ENCODE assay signal across 10 cellular contexts in genomic region chr12:68871899-68872298, GRCh38.
DNase-seq lines count a peak whose midpoint lies in the region; ATAC-seq and TF ChIP-seq lines count a peak whose summit lies in the region.
"Had no signal": no experiment of that assay in that cellular context is flagged by ENCODE, and none has a peak within 500 bp of the region (broad histone marks: within the 10 kb centered on the region; RNA-seq: fewer than 3 reads in every experiment).

No MANE protein-coding gene starts in this region.

- ATAC-seq in HG03342 (IDR thresholded peaks at IDR 0.05; ENCODE audit: unreplicated experiment), result peak; percentile 47
- ATAC-seq in naive thymus-derived CD4-positive, alpha-beta T cell, result peak; percentile 36
- no peak for ATAC-seq in activated CD8-positive, alpha-beta memory T cell treated with anti-CD3 and anti-CD28 coated beads, Interleukin-2, amount 10 ng/mL, durations not matched to agents 7 days and 5 days

- peak; percentile 72 for TF ChIP-seq CTCF in VCaP (conservative IDR thresholded peaks at IDR 0.05)
- no peak for TF ChIP-seq CTCF in dorsolateral prefrontal cortex (IDR thresholded peaks at IDR 0.05 in 54 of 56, conservative IDR thresholded peaks at IDR 0.05 in 2 of 56; ENCODE audit: low read depth in 1 of 56, partially characterized antibody in 56 of 56)

- no peak overlapping the region for H3K27ac ChIP-seq in VCaP
- H3K27ac ChIP-seq in naive thymus-derived CD4-positive, alpha-beta T cell (ENCODE audit: low read depth, low read length), result no peak overlapping the region
- H3K27ac ChIP-seq in dorsolateral prefrontal cortex, result no peak overlapping the region
- H3K27ac ChIP-seq: BLaER1 treated with 17β-estradiol and CSF1 and Interleukin-3, amounts not matched to agents 10 nM and 100 nM; neutrophil had no signal

- H3K4me3 Mint-ChIP-seq in naive thymus-derived CD4-positive, alpha-beta T cell, result no peak overlapping the region
- no peak overlapping the region for H3K4me3 Mint-ChIP-seq in activated CD8-positive, alpha-beta memory T cell treated with anti-CD3 and anti-CD28 coated beads, Interleukin-2, amount 10 ng/mL, durations not matched to agents 7 days and 5 days

- POLR2A ChIA-PET in naive thymus-derived CD4-positive, alpha-beta T cell (lab: Charles Lee), result no interaction called here

- no peaks in the 10 kb centered on the region for H3K27me3 ChIP-seq in naive thymus-derived CD4-positive, alpha-beta T cell (ENCODE audit: control insufficient read depth in 2 of 2, insufficient read depth in 2 of 2, low read length in 2 of 2)
- no peaks in the 10 kb centered on the region for H3K27me3 ChIP-seq in dorsolateral prefrontal cortex
- H3K27me3 ChIP-seq: BLaER1 treated with 17β-estradiol and CSF1 and Interleukin-3, amounts not matched to agents 10 nM and 100 nM; neutrophil had no signal

- H3K9me3 ChIP-seq in naive thymus-derived CD4-positive, alpha-beta T cell (ENCODE audit: control insufficient read depth in 2 of 3, low read length in 3 of 3), result no peaks in the 10 kb centered on the region
- H3K9me3 ChIP-seq: neutrophil had no signal

- DNase-seq in NCI-H82 (lab: John Stamatoyannopoulos, UW) (peak; percentile 5), NCI-H82 treated with DMSO at 0.1 percent for 48 hours (lab: John Stamatoyannopoulos, UW; ENCODE audit: unreplicated experiment) (no peak), putamen (ENCODE audit: low spot score) (no peak), dorsolateral prefrontal cortex (no peak)
- no peak for DNase-seq in naive thymus-derived CD4-positive, alpha-beta T cell
- DNase-seq in activated CD8-positive, alpha-beta memory T cell treated with anti-CD3 and anti-CD28 coated beads, Interleukin-2, amount 10 ng/mL, durations not matched to agents 7 days and 5 days, result no peak

- no peak overlapping the region for H3K4me3 ChIP-seq in naive thymus-derived CD4-positive, alpha-beta T cell (ENCODE audit: low read length)
- H3K4me3 ChIP-seq in dorsolateral prefrontal cortex, result no peak overlapping the region
- H3K4me3 ChIP-seq: BLaER1 treated with 17β-estradiol and CSF1 and Interleukin-3, amounts not matched to agents 10 nM and 100 nM had no signal

- H3K27me3 Mint-ChIP-seq in naive thymus-derived CD4-positive, alpha-beta T cell, result peaks cover 0 to 6% (median 0%) of the 10 kb centered on the region in 5 donors
- peaks cover 16% of the 10 kb centered on the region for H3K27me3 Mint-ChIP-seq in activated CD8-positive, alpha-beta memory T cell treated with anti-CD3 and anti-CD28 coated beads, Interleukin-2, amount 10 ng/mL, durations not matched to agents 7 days and 5 days

- H3K4me1 Mint-ChIP-seq in naive thymus-derived CD4-positive, alpha-beta T cell, result peaks cover 0 to 12% (median 0%) of the 10 kb centered on the region in 7 donors
- H3K4me1 Mint-ChIP-seq in activated CD8-positive, alpha-beta memory T cell treated with anti-CD3 and anti-CD28 coated beads, Interleukin-2, amount 10 ng/mL, durations not matched to agents 7 days and 5 days, result no peaks in the 10 kb centered on the region

- no peaks in the 10 kb centered on the region for H3K9me3 Mint-ChIP-seq in naive thymus-derived CD4-positive, alpha-beta T cell
- H3K9me3 Mint-ChIP-seq in activated CD8-positive, alpha-beta memory T cell treated with anti-CD3 and anti-CD28 coated beads, Interleukin-2, amount 10 ng/mL, durations not matched to agents 7 days and 5 days (ENCODE audit: low read depth), result no peaks in the 10 kb centered on the region

- no peak overlapping the region for H3K27ac Mint-ChIP-seq in naive thymus-derived CD4-positive, alpha-beta T cell
- no peak overlapping the region for H3K27ac Mint-ChIP-seq in activated CD8-positive, alpha-beta memory T cell treated with anti-CD3 and anti-CD28 coated beads, Interleukin-2, amount 10 ng/mL, durations not matched to agents 7 days and 5 days

- no peaks in the 10 kb centered on the region for H3K4me1 ChIP-seq in naive thymus-derived CD4-positive, alpha-beta T cell (ENCODE audit: control insufficient read depth in 2 of 2, insufficient read depth in 2 of 2, low read length in 2 of 2)

- H3K36me3 Mint-ChIP-seq in naive thymus-derived CD4-positive, alpha-beta T cell, result peaks cover 0 to 6% (median 0%) of the 10 kb centered on the region in 5 donors
- H3K36me3 Mint-ChIP-seq in activated CD8-positive, alpha-beta memory T cell treated with anti-CD3 and anti-CD28 coated beads, Interleukin-2, amount 10 ng/mL, durations not matched to agents 7 days and 5 days, result no peaks in the 10 kb centered on the region

- no peaks in the 10 kb centered on the region for H3K36me3 ChIP-seq in naive thymus-derived CD4-positive, alpha-beta T cell (ENCODE audit: control insufficient read depth in 2 of 3, insufficient read depth in 3 of 3, low read length in 3 of 3)

- CTCF ChIA-PET in naive thymus-derived CD4-positive, alpha-beta T cell (lab: Charles Lee), result no interaction called here
- CTCF ChIA-PET in activated CD8-positive, alpha-beta memory T cell treated with anti-CD3 and anti-CD28 coated beads, Interleukin-2, amount 10 ng/mL, durations not matched to agents 7 days and 5 days (lab: Charles Lee), result no interaction called here

- intact Hi-C loops in naive thymus-derived CD4-positive, alpha-beta T cell (cut with micrococcal nuclease), result loop anchor here in 1 of 2 donors (10.0 kb wide), 1 partner anchor 63 kb away; the partner anchor contains the start of gene CPM
- intact Hi-C loops in dorsolateral prefrontal cortex (cut with DNase I), result no loop called here
